Comparison of ENCODE assay signal across 8 cellular contexts in the genomic region with DNA sequence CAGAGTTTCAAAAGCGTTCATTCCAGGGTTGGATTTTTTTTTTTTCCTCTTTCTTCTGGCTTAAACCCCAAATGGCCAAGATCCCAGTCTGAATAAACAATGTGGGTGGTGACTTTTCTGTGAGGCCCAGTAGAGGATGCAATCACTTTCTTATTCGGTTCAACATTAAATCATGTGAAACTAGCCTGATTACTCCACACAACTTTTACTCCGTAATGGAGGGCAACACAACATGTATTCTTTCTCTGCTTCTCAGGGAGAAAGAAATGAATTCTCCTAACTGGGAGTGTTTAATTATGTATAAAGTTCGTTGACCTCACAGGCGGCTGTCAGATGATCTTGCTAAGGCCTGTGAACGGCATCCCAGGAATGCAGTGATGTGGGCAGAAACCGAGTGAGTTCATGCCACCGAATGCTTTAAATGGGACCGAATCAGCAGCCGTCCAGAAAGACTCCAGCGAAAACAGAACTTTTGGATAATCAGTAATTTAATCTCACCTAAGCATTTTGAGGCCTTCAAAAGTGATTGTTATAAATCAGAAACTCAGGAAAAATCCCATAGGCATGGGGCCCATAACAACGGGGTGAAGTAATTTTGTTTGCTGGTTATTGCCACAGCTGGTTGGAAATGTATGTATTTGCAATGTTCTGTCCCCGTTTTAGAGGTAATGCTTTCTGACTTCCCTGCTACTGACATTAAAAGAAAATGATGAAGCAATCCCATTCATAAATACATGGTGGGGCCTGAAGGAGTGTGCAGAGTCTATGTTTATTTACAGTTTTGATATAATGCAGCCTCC.
DNase-seq lines count a peak whose midpoint lies in the region; ATAC-seq and TF ChIP-seq lines count a peak whose summit lies in the region.

No MANE protein-coding gene starts in this region.

- H3K36me3 ChIP-seq in H7 (replicated peaks; ENCODE audit: control insufficient read depth, insufficient read depth, low read length), result no peaks in the 10 kb centered on the region
- H3K36me3 ChIP-seq in right atrium auricular region, result no peaks in the 10 kb centered on the region

- ATAC-seq in sciatic nerve (peak; percentile 87), GM21528 (IDR thresholded peaks at IDR 0.05; ENCODE audit: low FRiP score, unreplicated experiment) (no peak), HG03196 (IDR thresholded peaks at IDR 0.05; ENCODE audit: unreplicated experiment) (no peak)

- peak overlapping the region; percentile 79 for H3K27ac ChIP-seq in angular gyrus (ENCODE audit: low read depth, low read length)
- H3K27ac ChIP-seq in right atrium auricular region, result peak overlapping the region; percentile 75

- TF ChIP-seq CTCF in right atrium auricular region (IDR thresholded peaks at IDR 0.05), result no peak

- intact Hi-C loops in sciatic nerve (cut with DNase I), result no loop called here

- H3K27me3 ChIP-seq in H7 (ENCODE audit: control insufficient read depth, insufficient read depth, low read length) (no peaks in the 10 kb centered on the region), right atrium auricular region (no peaks in the 10 kb centered on the region)

- H3K4me1 ChIP-seq in right atrium auricular region, result peaks cover 0 to 25% of the 10 kb centered on the region in 2 donors

- H3K9me3 ChIP-seq in right atrium auricular region, result no peaks in the 10 kb centered on the region

- DNase-seq in H7, result peak; percentile 51
- DNase-seq in right atrium auricular region (ENCODE audit: low spot score), result no peak
- peak; percentile 72 for DNase-seq in sciatic nerve (ENCODE audit: low spot score)
- DNase-seq in RPMI8226, result no peak
- no peak for DNase-seq in NAMALWA (ENCODE audit: low spot score)

- H3K4me3 ChIP-seq in H7 (ENCODE audit: insufficient read depth, low read depth, low read length), result no peak overlapping the region
- peak overlapping the region in 1 of 2 donors; percentile 1 for H3K4me3 ChIP-seq in right atrium auricular region

Comparison
In these comparisons a context has a peak if more than half of its experiments do, and no peak if none do; other contexts are left out.
1. DNase-seq: peak in H7 (single experiment) and sciatic nerve (single experiment); none in right atrium auricular region (single experiment), RPMI8226 (single experiment) and NAMALWA (single experiment).